ENCODE assay signal across 1 cellular context in genomic region chr19:45927565-45928261, GRCh38.
A peak's percentile ranks its signal among the peaks of the same experiment; 100 is the strongest.
TF ChIP-seq lines count a peak whose summit lies in the region.

No MANE protein-coding gene starts in this region.

TF ChIP-seq in GM12878, 131 proteins besides CTCF, POLR2A, EP300 and RAD21 (continued from another document and continues in another):
- no peak for TF ChIP-seq E4F1 (IDR thresholded peaks at IDR 0.05; ENCODE audit: borderline replicate concordance, partially characterized antibody)
- TF ChIP-seq, protein P1, sequence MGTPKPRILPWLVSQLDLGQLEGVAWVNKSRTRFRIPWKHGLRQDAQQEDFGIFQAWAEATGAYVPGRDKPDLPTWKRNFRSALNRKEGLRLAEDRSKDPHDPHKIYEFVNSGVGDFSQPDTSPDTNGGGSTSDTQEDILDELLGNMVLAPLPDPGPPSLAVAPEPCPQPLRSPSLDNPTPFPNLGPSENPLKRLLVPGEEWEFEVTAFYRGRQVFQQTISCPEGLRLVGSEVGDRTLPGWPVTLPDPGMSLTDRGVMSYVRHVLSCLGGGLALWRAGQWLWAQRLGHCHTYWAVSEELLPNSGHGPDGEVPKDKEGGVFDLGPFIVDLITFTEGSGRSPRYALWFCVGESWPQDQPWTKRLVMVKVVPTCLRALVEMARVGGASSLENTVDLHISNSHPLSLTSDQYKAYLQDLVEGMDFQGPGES (IDR thresholded peaks at IDR 0.05): peak; percentile 84
- no peak for TF ChIP-seq ETV6 (conservative IDR thresholded peaks at IDR 0.05 in 1 of 2, IDR thresholded peaks at IDR 0.05 in 1 of 2; ENCODE audit: borderline replicate concordance in 1 of 2, low read depth in 1 of 2)
- no peak for TF ChIP-seq MEF2B (IDR thresholded peaks at IDR 0.05; ENCODE audit: partially characterized antibody, poor library complexity, severe bottlenecking)
- TF ChIP-seq SIX5 (IDR thresholded peaks at IDR 0.05; ENCODE audit: low read depth, low read length, severe bottlenecking): peak; percentile 94
- no peak for TF ChIP-seq CUX1 (IDR thresholded peaks at IDR 0.05; ENCODE audit: insufficient replicate concordance, low read depth, low read length)
- TF ChIP-seq RELA (IDR thresholded peaks at IDR 0.05; ENCODE audit: borderline replicate concordance, partially characterized antibody): peak; percentile 26
- TF ChIP-seq STAT1 (conservative IDR thresholded peaks at IDR 0.05): peak; percentile 86; the same call in 1 of the 2 replicates
- no peak for TF ChIP-seq SMAD1 (IDR thresholded peaks at IDR 0.05; ENCODE audit: low read depth, partially characterized antibody)
- no peak for TF ChIP-seq PAX8 (IDR thresholded peaks at IDR 0.05)
- TF ChIP-seq IRF4 (IDR thresholded peaks at IDR 0.05; ENCODE audit: low read depth, low read length): 0 out of 2 replicates have a peak, but pooled peaks have one; percentile 13
- TF ChIP-seq KDM1A (IDR thresholded peaks at IDR 0.05; ENCODE audit: borderline replicate concordance): no peak
- TF ChIP-seq HDGF (IDR thresholded peaks at IDR 0.05): no peak
- TF ChIP-seq SUZ12 (IDR thresholded peaks at IDR 0.05; ENCODE audit: unreplicated experiment): no peak
- no peak for TF ChIP-seq SRF (IDR thresholded peaks at IDR 0.05; ENCODE audit: low read depth in 2 of 2, low read length in 2 of 2)
- peak; percentile 91 for TF ChIP-seq IKZF1 (conservative IDR thresholded peaks at IDR 0.05)
- peak; percentile 30; the same call in 1 of the 2 replicates for TF ChIP-seq NRF1 (conservative IDR thresholded peaks at IDR 0.05; ENCODE audit: low read depth, low read length)
- TF ChIP-seq, protein P2, sequence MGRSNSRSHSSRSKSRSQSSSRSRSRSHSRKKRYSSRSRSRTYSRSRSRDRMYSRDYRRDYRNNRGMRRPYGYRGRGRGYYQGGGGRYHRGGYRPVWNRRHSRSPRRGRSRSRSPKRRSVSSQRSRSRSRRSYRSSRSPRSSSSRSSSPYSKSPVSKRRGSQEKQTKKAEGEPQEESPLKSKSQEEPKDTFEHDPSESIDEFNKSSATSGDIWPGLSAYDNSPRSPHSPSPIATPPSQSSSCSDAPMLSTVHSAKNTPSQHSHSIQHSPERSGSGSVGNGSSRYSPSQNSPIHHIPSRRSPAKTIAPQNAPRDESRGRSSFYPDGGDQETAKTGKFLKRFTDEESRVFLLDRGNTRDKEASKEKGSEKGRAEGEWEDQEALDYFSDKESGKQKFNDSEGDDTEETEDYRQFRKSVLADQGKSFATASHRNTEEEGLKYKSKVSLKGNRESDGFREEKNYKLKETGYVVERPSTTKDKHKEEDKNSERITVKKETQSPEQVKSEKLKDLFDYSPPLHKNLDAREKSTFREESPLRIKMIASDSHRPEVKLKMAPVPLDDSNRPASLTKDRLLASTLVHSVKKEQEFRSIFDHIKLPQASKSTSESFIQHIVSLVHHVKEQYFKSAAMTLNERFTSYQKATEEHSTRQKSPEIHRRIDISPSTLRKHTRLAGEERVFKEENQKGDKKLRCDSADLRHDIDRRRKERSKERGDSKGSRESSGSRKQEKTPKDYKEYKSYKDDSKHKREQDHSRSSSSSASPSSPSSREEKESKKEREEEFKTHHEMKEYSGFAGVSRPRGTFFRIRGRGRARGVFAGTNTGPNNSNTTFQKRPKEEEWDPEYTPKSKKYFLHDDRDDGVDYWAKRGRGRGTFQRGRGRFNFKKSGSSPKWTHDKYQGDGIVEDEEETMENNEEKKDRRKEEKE (IDR thresholded peaks at IDR 0.05): no peak
- no peak for TF ChIP-seq BCL11A (IDR thresholded peaks at IDR 0.05; ENCODE audit: low read depth, low read length)
- TF ChIP-seq TCF7 (IDR thresholded peaks at IDR 0.05; ENCODE audit: borderline replicate concordance): no peak
- TF ChIP-seq ESRRA (IDR thresholded peaks at IDR 0.05; ENCODE audit: low read length): no peak
- peak; percentile 89 for TF ChIP-seq USF1 (IDR thresholded peaks at IDR 0.05; ENCODE audit: borderline replicate concordance, extremely low read length, insufficient read depth, low read depth, low read length)
- TF ChIP-seq NR2F1 (conservative IDR thresholded peaks at IDR 0.05): no peak
- TF ChIP-seq NFXL1 (IDR thresholded peaks at IDR 0.05; ENCODE audit: borderline replicate concordance): no peak
- no peak for TF ChIP-seq NR2C2 (IDR thresholded peaks at IDR 0.05; ENCODE audit: borderline replicate concordance, control insufficient read depth, insufficient read length, low read depth)
- TF ChIP-seq YY1 (IDR thresholded peaks at IDR 0.05; ENCODE audit: low read depth, low read length): 0 out of 2 replicates have a peak, but pooled peaks have one; percentile 68
- TF ChIP-seq FOS (IDR thresholded peaks at IDR 0.05; ENCODE audit: borderline replicate concordance, extremely low read depth, insufficient read length): peak; percentile 44
- no peak for TF ChIP-seq CHD1 (IDR thresholded peaks at IDR 0.05; ENCODE audit: low read depth, low read length)
- TF ChIP-seq BMI1 (IDR thresholded peaks at IDR 0.05; ENCODE audit: borderline replicate concordance): no peak
- no peak for TF ChIP-seq RFX5 (IDR thresholded peaks at IDR 0.05; ENCODE audit: low read depth, low read length)
- TF ChIP-seq ZNF217 (IDR thresholded peaks at IDR 0.05): no peak
- TF ChIP-seq JUND (IDR thresholded peaks at IDR 0.05; ENCODE audit: low read depth, low read length): no peak
- TF ChIP-seq MYB (IDR thresholded peaks at IDR 0.05; ENCODE audit: borderline replicate concordance, low read depth, low read length): no peak
- no peak for TF ChIP-seq EZH2 (IDR thresholded peaks at IDR 0.05; ENCODE audit: borderline replicate concordance, control insufficient read depth, low read depth, low read length)
- TF ChIP-seq SMARCA5 (IDR thresholded peaks at IDR 0.05): no peak
- no peak for TF ChIP-seq EED (IDR thresholded peaks at IDR 0.05; ENCODE audit: low read depth)
- TF ChIP-seq, protein P3, sequence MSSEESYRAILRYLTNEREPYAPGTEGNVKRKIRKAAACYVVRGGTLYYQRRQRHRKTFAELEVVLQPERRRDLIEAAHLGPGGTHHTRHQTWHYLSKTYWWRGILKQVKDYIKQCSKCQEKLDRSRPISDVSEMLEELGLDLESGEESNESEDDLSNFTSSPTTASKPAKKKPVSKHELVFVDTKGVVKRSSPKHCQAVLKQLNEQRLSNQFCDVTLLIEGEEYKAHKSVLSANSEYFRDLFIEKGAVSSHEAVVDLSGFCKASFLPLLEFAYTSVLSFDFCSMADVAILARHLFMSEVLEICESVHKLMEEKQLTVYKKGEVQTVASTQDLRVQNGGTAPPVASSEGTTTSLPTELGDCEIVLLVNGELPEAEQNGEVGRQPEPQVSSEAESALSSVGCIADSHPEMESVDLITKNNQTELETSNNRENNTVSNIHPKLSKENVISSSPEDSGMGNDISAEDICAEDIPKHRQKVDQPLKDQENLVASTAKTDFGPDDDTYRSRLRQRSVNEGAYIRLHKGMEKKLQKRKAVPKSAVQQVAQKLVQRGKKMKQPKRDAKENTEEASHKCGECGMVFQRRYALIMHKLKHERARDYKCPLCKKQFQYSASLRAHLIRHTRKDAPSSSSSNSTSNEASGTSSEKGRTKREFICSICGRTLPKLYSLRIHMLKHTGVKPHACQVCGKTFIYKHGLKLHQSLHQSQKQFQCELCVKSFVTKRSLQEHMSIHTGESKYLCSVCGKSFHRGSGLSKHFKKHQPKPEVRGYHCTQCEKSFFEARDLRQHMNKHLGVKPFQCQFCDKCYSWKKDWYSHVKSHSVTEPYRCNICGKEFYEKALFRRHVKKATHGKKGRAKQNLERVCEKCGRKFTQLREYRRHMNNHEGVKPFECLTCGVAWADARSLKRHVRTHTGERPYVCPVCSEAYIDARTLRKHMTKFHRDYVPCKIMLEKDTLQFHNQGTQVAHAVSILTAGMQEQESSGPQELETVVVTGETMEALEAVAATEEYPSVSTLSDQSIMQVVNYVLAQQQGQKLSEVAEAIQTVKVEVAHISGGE (CRISPR knock-in tag; IDR thresholded peaks at IDR 0.05): no peak
- TF ChIP-seq, protein P4, sequence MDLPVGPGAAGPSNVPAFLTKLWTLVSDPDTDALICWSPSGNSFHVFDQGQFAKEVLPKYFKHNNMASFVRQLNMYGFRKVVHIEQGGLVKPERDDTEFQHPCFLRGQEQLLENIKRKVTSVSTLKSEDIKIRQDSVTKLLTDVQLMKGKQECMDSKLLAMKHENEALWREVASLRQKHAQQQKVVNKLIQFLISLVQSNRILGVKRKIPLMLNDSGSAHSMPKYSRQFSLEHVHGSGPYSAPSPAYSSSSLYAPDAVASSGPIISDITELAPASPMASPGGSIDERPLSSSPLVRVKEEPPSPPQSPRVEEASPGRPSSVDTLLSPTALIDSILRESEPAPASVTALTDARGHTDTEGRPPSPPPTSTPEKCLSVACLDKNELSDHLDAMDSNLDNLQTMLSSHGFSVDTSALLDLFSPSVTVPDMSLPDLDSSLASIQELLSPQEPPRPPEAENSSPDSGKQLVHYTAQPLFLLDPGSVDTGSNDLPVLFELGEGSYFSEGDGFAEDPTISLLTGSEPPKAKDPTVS (IDR thresholded peaks at IDR 0.05; ENCODE audit: low read depth, low read length): no peak
- TF ChIP-seq ATF7 (IDR thresholded peaks at IDR 0.05; ENCODE audit: low read depth): no peak
- TF ChIP-seq REST (IDR thresholded peaks at IDR 0.05; ENCODE audit: low read depth, low read length): no peak
